ENCODE assay signal across 15 cellular contexts in the genomic region with DNA sequence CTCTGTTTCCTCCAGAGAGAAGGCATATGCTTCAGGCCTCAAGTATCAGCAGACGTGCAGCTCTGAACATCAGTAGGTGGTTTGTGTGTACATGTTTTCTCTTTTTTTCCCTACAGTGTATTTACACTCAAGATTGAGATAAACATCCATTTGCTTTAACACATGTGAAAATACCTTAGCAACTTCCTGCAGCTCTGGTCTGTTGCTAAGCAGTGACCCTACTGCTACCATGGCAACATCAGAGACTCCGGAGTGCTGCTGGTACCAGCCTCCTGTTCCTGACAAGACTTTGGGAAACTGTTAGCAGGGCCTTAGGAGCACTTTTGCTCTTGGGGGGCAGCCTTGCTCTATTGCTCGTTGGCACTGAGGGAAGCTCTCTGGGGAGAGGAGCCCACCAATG.
"Had no signal": no experiment of that assay in that cellular context is flagged by ENCODE, and none has a peak within 500 bp of the region (broad histone marks: within the 10 kb centered on the region; RNA-seq: fewer than 3 reads in every experiment).

No MANE protein-coding gene starts in this region.

- H3K4me1 ChIP-seq: left ventricle myocardium inferior, right atrium auricular region, tibial nerve had no signal

- H3K27ac ChIP-seq: esophagus muscularis mucosa, hepatocyte, left ventricle myocardium inferior, right atrium auricular region, tibial nerve, VCaP had no signal

- ATAC-seq: activated CD8-positive, alpha-beta memory T cell treated with anti-CD3 and anti-CD28 coated beads, Interleukin-2, amount 10 ng/mL, durations not matched to agents 7 days and 5 days; naive thymus-derived CD8-positive, alpha-beta T cell had no signal

- H3K4me3 ChIP-seq: esophagus muscularis mucosa, hepatocyte, left ventricle myocardium inferior, right atrium auricular region, tibial nerve had no signal

- H3K36me3 ChIP-seq: esophagus muscularis mucosa, left ventricle myocardium inferior, right atrium auricular region, tibial nerve had no signal

- H3K9me3 ChIP-seq: esophagus muscularis mucosa, right atrium auricular region had no signal

- DNase-seq: activated CD4-positive, alpha-beta memory T cell treated with anti-CD3 and anti-CD28 coated beads for 36 hours; activated CD8-positive, alpha-beta memory T cell treated with anti-CD3 and anti-CD28 coated beads, Interleukin-2, amount 10 ng/mL, durations not matched to agents 7 days and 5 days; activated naive CD4-positive, alpha-beta T cell treated with anti-CD3 and anti-CD28 coated beads, Interleukin-2, amount 10 ng/mL, durations not matched to agents 7 days and 5 days; activated T-cell treated with anti-CD3 and anti-CD28 coated beads, Interleukin-2, amount 50 U/mL, for 1 hour; left ventricle myocardium inferior; naive thymus-derived CD8-positive, alpha-beta T cell; small intestine; stimulated activated CD4-positive, alpha-beta T cell treated with anti-CD3 and anti-CD28 coated beads, Interleukin-4, amount 100 ng/mL, for 24 hours; stimulated activated naive CD4-positive, alpha-beta T cell; T-helper 9 cell had no signal

- H3K4me2 ChIP-seq: hepatocyte had no signal

- H3K27me3 ChIP-seq: esophagus muscularis mucosa, right atrium auricular region, tibial nerve had no signal

- H3K79me2 ChIP-seq: hepatocyte had no signal
